8 cellular contexts compared by ENCODE assay signal in genomic region chr15:39685999-39686613, GRCh38.
A peak's percentile ranks its signal among the peaks of the same experiment; 100 is the strongest.
DNase-seq lines count a peak whose midpoint lies in the region; ATAC-seq and TF ChIP-seq lines count a peak whose summit lies in the region.

No MANE protein-coding gene starts in this region.

- in situ Hi-C loops in Caki2 (cut with HindIII; ENCODE audit: low pct_unique_long_range_greater_than_20kb, low sequenced_read_pairs), result no loop called here
- in situ Hi-C loops in gastrocnemius medialis (cut with MboI; ENCODE audit: low sequenced_read_pairs in 4 of 4), result loop anchor here in 3 of 4 donors (5.0 to 10.0 kb wide), 3 partner anchors 69 to 79 kb away; no protein-coding TSS in a partner anchor

- H3K27me3 ChIP-seq in H7 (ENCODE audit: control insufficient read depth, insufficient read depth, low read length) (no peaks in the 10 kb centered on the region), gastrocnemius medialis (no peaks in the 10 kb centered on the region)

- intact Hi-C loops in left cardiac atrium (cut with DNase I), result loop anchor here (2.0 to 10.0 kb wide), 3 partner anchors 69 to 189 kb away; no protein-coding TSS in a partner anchor
- intact Hi-C loops in gastrocnemius medialis (cut with DNase I; ENCODE audit: low total_unique reads), result loop anchor here (1.0 to 10.0 kb wide), 3 partner anchors 63 to 871 kb away; no protein-coding TSS in a partner anchor

- H3K4me3 ChIP-seq in H7 (ENCODE audit: insufficient read depth, low read depth, low read length) (no peak overlapping the region), gastrocnemius medialis (no peak overlapping the region)

- DNase-seq in Caki2 (ENCODE audit: low read depth) (peak; percentile 27), H7 (peak; percentile 46), NCI-H748 (lab: John Stamatoyannopoulos, UW; ENCODE audit: unreplicated experiment) (peak; percentile 45), left cardiac atrium (no peak), gastrocnemius medialis (peak in 1 of 2 donors; percentile 9)
- peak; percentile 1 for DNase-seq in activated T-helper 9 cell treated with anti-CD3 and anti-CD28 coated beads, Interleukin-2, amount 50 U/mL, for 16 hours (ENCODE audit: low read depth)

- no peaks in the 10 kb centered on the region for H3K9me3 ChIP-seq in gastrocnemius medialis

- no peak for TF ChIP-seq POLR2A in gastrocnemius medialis (IDR thresholded peaks at IDR 0.05)

- H3K27ac ChIP-seq in gastrocnemius medialis, result no peak overlapping the region

- peak; percentile 63 to 76 (median 67) for TF ChIP-seq CTCF in gastrocnemius medialis (IDR thresholded peaks at IDR 0.05 in 4 of 5, conservative IDR thresholded peaks at IDR 0.05 in 1 of 5)

- ATAC-seq in left cardiac atrium, result peak; percentile 59 to 63
- peak; percentile 65 to 66 for ATAC-seq in gastrocnemius medialis
- no peak for ATAC-seq in HG03571 (IDR thresholded peaks at IDR 0.05; ENCODE audit: unreplicated experiment)
- ATAC-seq in HG03354 (IDR thresholded peaks at IDR 0.05; ENCODE audit: poor library complexity, severe bottlenecking, unreplicated experiment), result no peak

- no peaks in the 10 kb centered on the region for H3K36me3 ChIP-seq in H7 (replicated peaks; ENCODE audit: control insufficient read depth, insufficient read depth, low read length)
- no peaks in the 10 kb centered on the region for H3K36me3 ChIP-seq in gastrocnemius medialis

- H3K4me1 ChIP-seq in gastrocnemius medialis, result no peaks in the 10 kb centered on the region

Comparison
In these comparisons a context has a peak if more than half of its experiments do, and no peak if none do; other contexts are left out.
1. ATAC-seq: peak in left cardiac atrium (2 of 2) and gastrocnemius medialis (2 of 2); none in HG03571 (single experiment) and HG03354 (single experiment).